In genomic region chr4:87679449-87680169, GRCh38 we compare ENCODE assay signal across 8 cellular contexts. TPM values are rescaled to one million over a fixed set of nuclear protein-coding genes. Genes with fewer than 3 reads are reported as not detected.
A peak's percentile ranks its signal among the peaks of the same experiment; 100 is the strongest.
DNase-seq lines count a peak whose midpoint lies in the region; ATAC-seq, FAIRE-seq and TF ChIP-seq lines count a peak whose summit lies in the region.

No MANE protein-coding gene starts in this region.

- peak; percentile 83 for TF ChIP-seq RAD21 in IMR-90 (IDR thresholded peaks at IDR 0.05; ENCODE audit: low read length)

- H3K9ac ChIP-seq in IMR-90 (ENCODE audit: low read depth, low read length), result no peak overlapping the region

- H2AFZ ChIP-seq in IMR-90 (replicated peaks; ENCODE audit: low read length, poor library complexity), result no peak overlapping the region

- in situ Hi-C loops in IMR-90 (cut with MboI; ENCODE audit: low sequenced_read_pairs), result loop anchor here (5.0 to 10.0 kb wide), 2 partner anchors 158 to 535 kb away; no protein-coding TSS in a partner anchor

- H2BK120ac ChIP-seq in IMR-90 (ENCODE audit: low read depth, low read length), result no peak overlapping the region

- no peaks in the 10 kb centered on the region for H3K9me1 ChIP-seq in IMR-90 (ENCODE audit: insufficient read depth, low read length)

- no peak for FAIRE-seq in bronchial epithelial cell (lab: Jason Lieb, UNC)

- no peak overlapping the region for H3K14ac ChIP-seq in IMR-90 (replicated peaks; ENCODE audit: low read depth, low read length)

- no peak overlapping the region for H2BK15ac ChIP-seq in IMR-90 (ENCODE audit: low read depth, low read length)

- intact Hi-C loops in IMR-90 (cut with micrococcal nuclease), result loop anchor here (1.0 to 10.0 kb wide), 5 partner anchors 160 to 825 kb away; no protein-coding TSS in a partner anchor

- no peak overlapping the region for H2AK9ac ChIP-seq in IMR-90 (replicated peaks; ENCODE audit: low read depth, low read length, poor library complexity)

- TF ChIP-seq CTCF in IMR-90 (conservative IDR thresholded peaks at IDR 0.05; ENCODE audit: low read depth, low read length) (peak; percentile 81), bronchial epithelial cell (IDR thresholded peaks at IDR 0.05; ENCODE audit: insufficient read depth, low read length, severe bottlenecking) (peak; percentile 48)

- no peaks in the 10 kb centered on the region for H3K4me1 ChIP-seq in IMR-90 (ENCODE audit: control insufficient read depth, insufficient read depth, low read length)

- TF ChIP-seq POLR2A in IMR-90 (IDR thresholded peaks at IDR 0.05; ENCODE audit: low read depth, low read length), result no peak

- POLR2A ChIA-PET in IMR-90 (lab: Charles Lee; ENCODE audit: unreplicated experiment), result no interaction called here

- no peak overlapping the region for H3K27ac ChIP-seq in IMR-90 (ENCODE audit: insufficient read depth, low read length)

- no TSS peak for BruUV-seq in IMR-90 (replicated peaks; lab: Mats Ljungman, UMichigan)

- no peak overlapping the region for H4K8ac ChIP-seq in IMR-90 (ENCODE audit: low read depth in 2 of 2, low read length in 2 of 2)

- no peaks in the 10 kb centered on the region for H3K79me1 ChIP-seq in IMR-90 (ENCODE audit: low read depth in 1 of 2, low read length in 2 of 2)

- no peak overlapping the region for H4K91ac ChIP-seq in IMR-90 (ENCODE audit: insufficient read depth, low read depth, low read length)

- H3K4me3 ChIP-seq in IMR-90 (ENCODE audit: insufficient read depth, low read depth, low read length) (no peak overlapping the region), bronchial epithelial cell (ENCODE audit: low read depth, low read length) (no peak overlapping the region)

- no peaks in the 10 kb centered on the region for H4K20me1 ChIP-seq in IMR-90 (ENCODE audit: insufficient read depth, low read length)

- H3K36me3 ChIP-seq in IMR-90 (ENCODE audit: control insufficient read depth, insufficient read depth, low read length), result no peaks in the 10 kb centered on the region
- no peaks in the 10 kb centered on the region for H3K36me3 ChIP-seq in bronchial epithelial cell (ENCODE audit: control insufficient read depth, insufficient read depth, low read length)

- no peak overlapping the region for H3K4me2 ChIP-seq in IMR-90 (ENCODE audit: low read depth, low read length)

- H2BK5ac ChIP-seq in IMR-90 (ENCODE audit: low read depth, low read length, poor library complexity, severe bottlenecking), result no peak overlapping the region

- H3K56ac ChIP-seq in IMR-90 (ENCODE audit: extremely low read depth, insufficient read depth, low read length), result no peak overlapping the region

- no peaks in the 10 kb centered on the region for H3K27me3 ChIP-seq in IMR-90 (ENCODE audit: control insufficient read depth, insufficient read depth, low read length)
- no peaks in the 10 kb centered on the region for H3K27me3 ChIP-seq in bronchial epithelial cell (ENCODE audit: control insufficient read depth, insufficient read depth, low read length)

- DNase-seq in ELR (ENCODE audit: low read depth), result peak; percentile 67
- DNase-seq in IMR-90, result peak; percentile 58
- peak; percentile 58 for DNase-seq in SK-N-DZ (ENCODE audit: low spot score)
- DNase-seq in bronchial epithelial cell (ENCODE audit: low read depth), result peak; percentile 19
- DNase-seq in iPS-NIHi7 (ENCODE audit: extremely low spot score), result peak; percentile 81
- peak; percentile 48 for DNase-seq in stimulated activated CD4-positive, alpha-beta T cell treated with anti-CD3 and anti-CD28 coated beads, Interleukin-15, amount 100 ng/mL, for 24 hours

- no peak overlapping the region for H2BK20ac ChIP-seq in IMR-90 (ENCODE audit: low read depth, low read length)

- no peak overlapping the region for H3K23ac ChIP-seq in IMR-90 (ENCODE audit: low read depth, low read length)

- CTCF ChIA-PET in IMR-90 (lab: Yijun Ruan, JAX), result interaction anchor here (0.7 to 1.8 kb wide), 4 partner anchors 13 to 170 kb away, joined by 3 to 10 read pairs (median 4); no protein-coding TSS in a partner anchor

- no peak overlapping the region for H2AK5ac ChIP-seq in IMR-90 (ENCODE audit: low read depth, low read length)

- dilution Hi-C loops in IMR-90 (cut with HindIII; ENCODE audit: low sequenced_read_pairs, unreplicated experiment), result no loop called here

- H4K5ac ChIP-seq in IMR-90 (ENCODE audit: low read depth, low read length), result no peak overlapping the region

- no CpG with 5 or more reads among the region's 11 CpGs for WGBS in IMR-90 (ENCODE audit: extremely low coverage in 2 of 2, insufficient read length in 1 of 2), 2 experiments

- no peak overlapping the region for H3K4ac ChIP-seq in IMR-90 (ENCODE audit: low read depth, low read length)

- no peak overlapping the region for H3K18ac ChIP-seq in IMR-90 (ENCODE audit: low read depth, low read length)

- peak; percentile 77 for ATAC-seq in IMR-90 (ENCODE audit: low read depth)
- ATAC-seq in HG03039 (IDR thresholded peaks at IDR 0.05; ENCODE audit: unreplicated experiment), result no peak
- no peak for ATAC-seq in esophagus mucosa

- no peaks in the 10 kb centered on the region for H3K9me3 ChIP-seq in IMR-90 (ENCODE audit: control insufficient read depth, insufficient read depth, low read length)

TF ChIP-seq in IMR-90, 13 proteins besides CTCF, POLR2A, EP300 and RAD21:
- TF ChIP-seq USF2 (IDR thresholded peaks at IDR 0.05; ENCODE audit: low read depth, low read length), result no peak
- no peak for TF ChIP-seq NFE2L2 (IDR thresholded peaks at IDR 0.05; ENCODE audit: low read depth, low read length)
- no peak for TF ChIP-seq FOS (IDR thresholded peaks at IDR 0.05; ENCODE audit: low read depth, low read length)
- no peak for TF ChIP-seq MXI1 (IDR thresholded peaks at IDR 0.05; ENCODE audit: borderline replicate concordance, low read depth, low read length)
- TF ChIP-seq RCOR1 (IDR thresholded peaks at IDR 0.05; ENCODE audit: insufficient replicate concordance, low read length), result no peak
- TF ChIP-seq SMC3 (IDR thresholded peaks at IDR 0.05; ENCODE audit: low read depth, low read length), result peak; percentile 85
- TF ChIP-seq CEBPB (IDR thresholded peaks at IDR 0.05; ENCODE audit: low read depth, low read length), result no peak

RNA-seq across cellular contexts. Expression of gene DMP1, which starts 29.5 kb away (rescaled TPM):
- total RNA-seq in IMR-90 (2012; rRNA removed) (not detected in 2 replicates), bronchial epithelial cell (not detected in 2 replicates), esophagus mucosa (not detected)
- polyA plus RNA-seq in IMR-90 (2012; rRNA removed), result not detected in 2 replicates
- polyA plus RNA-seq in IMR-90 (2012; cell fraction: cytosol; rRNA removed), result not detected in 2 replicates
- polyA plus RNA-seq in IMR-90 (2012; cell fraction: nucleus; rRNA removed; ENCODE audit: low replicate concordance), result not detected in 2 replicates
- not detected in 2 replicates for polyA plus RNA-seq in SK-N-DZ (2014; cell fraction: cytosol; rRNA removed)
- not detected in 2 replicates for polyA plus RNA-seq in SK-N-DZ (2014; cell fraction: nucleus; rRNA removed)

Comparison
In these comparisons a context has a peak if more than half of its experiments do, and no peak if none do; other contexts are left out.
1. DNase-seq: peak in every context shown above with its lines; median percentile 81 in iPS-NIHi7; 67 in ELR; 58 in IMR-90; 58 in SK-N-DZ; 48 in stimulated activated CD4-positive, alpha-beta T cell treated with anti-CD3 and anti-CD28 coated beads, Interleukin-15, amount 100 ng/mL, for 24 hours; 19 in bronchial epithelial cell.